ENCODE assay signal across 26 cellular contexts in genomic region chrX:13268874-13269273, GRCh38. TPM values are rescaled to one million over a fixed set of nuclear protein-coding genes. Genes with fewer than 3 reads are reported as not detected.
"Had no signal": no experiment of that assay in that cellular context is flagged by ENCODE, and none has a peak within 500 bp of the region (broad histone marks: within the 10 kb centered on the region; RNA-seq: fewer than 3 reads in every experiment).

No MANE protein-coding gene starts in this region.

- H3K4me3 Mint-ChIP-seq: immature natural killer cell; naive thymus-derived CD8-positive, alpha-beta T cell had no signal

- H3K27me3 Mint-ChIP-seq: naive thymus-derived CD8-positive, alpha-beta T cell had no signal

- H3K9me3 ChIP-seq: esophagus muscularis mucosa, neutrophil, psoas muscle, right lobe of liver, spleen, stomach, upper lobe of left lung, uterus had no signal

- H3K36me3 Mint-ChIP-seq: immature natural killer cell; naive thymus-derived CD8-positive, alpha-beta T cell had no signal

- H3K27ac ChIP-seq: coronary artery, esophagus muscularis mucosa, neutrophil, psoas muscle, right lobe of liver, spleen, stomach, upper lobe of left lung, uterus had no signal

- H3K9me3 Mint-ChIP-seq: immature natural killer cell had no signal

- ATAC-seq: naive thymus-derived CD8-positive, alpha-beta T cell; psoas muscle; right lobe of liver had no signal

- H3K4me1 ChIP-seq: esophagus muscularis mucosa, psoas muscle, right lobe of liver, spleen, stomach, upper lobe of left lung, uterus had no signal

- H3K27ac Mint-ChIP-seq: immature natural killer cell had no signal

- H3K4me1 Mint-ChIP-seq: immature natural killer cell had no signal

- H3K36me3 ChIP-seq: esophagus muscularis mucosa, neutrophil, right lobe of liver, spleen, stomach, upper lobe of left lung, uterus had no signal

- H3K4me3 ChIP-seq: coronary artery, esophagus muscularis mucosa, psoas muscle, right lobe of liver, spleen, stomach, upper lobe of left lung, uterus had no signal

- H3K27me3 ChIP-seq: esophagus muscularis mucosa, neutrophil, right lobe of liver, spleen, stomach, upper lobe of left lung, uterus had no signal

- DNase-seq: effector CD4-positive, alpha-beta T cell; immature natural killer cell; kidney; naive thymus-derived CD8-positive, alpha-beta T cell; psoas muscle; retina; right lobe of liver; spleen; stimulated activated CD4-positive, alpha-beta T cell treated with anti-CD3 and anti-CD28 coated beads, Interleukin-2, amount 100 ng/mL, for 24 hours; stimulated activated naive CD4-positive, alpha-beta T cell; stomach; upper lobe of left lung; uterus had no signal

RNA-seq across cellular contexts. Expression of gene ATXN3L, which starts 51.0 kb away (rescaled TPM):
- total RNA-seq: chondrocyte; dermis microvascular lymphatic vessel endothelial cell; esophagus muscularis mucosa; fibroblast of villous mesenchyme; kidney; liver; lung microvascular endothelial cell; mesenteric fat pad; mononuclear cell; naive thymus-derived CD8-positive, alpha-beta T cell; osteoblast; psoas muscle; right lobe of liver; spleen; stomach; upper lobe of left lung; uterus had no signal
- polyA plus RNA-seq: immature natural killer cell; liver; naive thymus-derived CD8-positive, alpha-beta T cell; neural cell; psoas muscle; spleen; stomach; thymus had no signal
